ENCODE assay signal across 11 cellular contexts in genomic region chr9:136228107-136228875, GRCh38. TPM values are rescaled to one million over a fixed set of nuclear protein-coding genes. Genes with fewer than 3 reads are reported as not detected.
DNase-seq lines count a peak whose midpoint lies in the region; ATAC-seq and TF ChIP-seq lines count a peak whose summit lies in the region.
"Had no signal": no experiment of that assay in that cellular context is flagged by ENCODE, and none has a peak within 500 bp of the region (broad histone marks: within the 10 kb centered on the region; RNA-seq: fewer than 3 reads in every experiment).

No MANE protein-coding gene starts in this region.

- no peaks in the 10 kb centered on the region for H3K79me1 ChIP-seq in trophoblast cell (ENCODE audit: low read length)

- H3K27ac ChIP-seq in effector memory CD4-positive, alpha-beta T cell (ENCODE audit: insufficient read depth, low read length, poor library complexity, severe bottlenecking) = no peak overlapping the region
- H3K27ac ChIP-seq in tibial artery = no peak overlapping the region
- H3K27ac ChIP-seq in trophoblast cell (ENCODE audit: low read depth, low read length) = no peak overlapping the region
- H3K27ac ChIP-seq: neutrophil had no signal

- TF ChIP-seq CTCF in fibroblast of mammary gland (conservative IDR thresholded peaks at IDR 0.05; ENCODE audit: control insufficient read depth, insufficient read depth, low read depth, low read length) (no peak), tibial artery (IDR thresholded peaks at IDR 0.05) (no peak)

- H3K4me2 ChIP-seq in trophoblast cell (ENCODE audit: low read length) = no peak overlapping the region

- H4K91ac ChIP-seq in trophoblast cell (ENCODE audit: low read depth, low read length) = no peak overlapping the region

- no peaks in the 10 kb centered on the region for H3K27me3 ChIP-seq in effector memory CD4-positive, alpha-beta T cell (replicated peaks; ENCODE audit: control insufficient read depth, insufficient read depth, low read length, poor library complexity, severe bottlenecking)
- H3K27me3 ChIP-seq in tibial artery (no peaks in the 10 kb centered on the region), trophoblast cell (ENCODE audit: insufficient read depth, low read length) (no peaks in the 10 kb centered on the region)
- H3K27me3 ChIP-seq: neutrophil had no signal

- H3K36me3 ChIP-seq in effector memory CD4-positive, alpha-beta T cell (ENCODE audit: control insufficient read depth, insufficient read depth, low read length) = peaks cover 13% of the 10 kb centered on the region
- H3K36me3 ChIP-seq in tibial artery (peaks cover 0 to 19% (median 13%) of the 10 kb centered on the region in 3 donors), trophoblast cell (ENCODE audit: control insufficient read depth in 1 of 2, insufficient read depth in 2 of 2, low read length in 2 of 2) (peaks cover 0 to 5% of the 10 kb centered on the region in 2 experiments)

- H3K9ac ChIP-seq in trophoblast cell (ENCODE audit: low read length) = no peak overlapping the region

- H2AK5ac ChIP-seq in trophoblast cell (ENCODE audit: low read length) = no peak overlapping the region

- no peak overlapping the region for H2BK12ac ChIP-seq in trophoblast cell (ENCODE audit: low read length)

- H3K14ac ChIP-seq in trophoblast cell (ENCODE audit: low read length) = no peak overlapping the region

- H3K9me3 ChIP-seq in effector memory CD4-positive, alpha-beta T cell (ENCODE audit: control insufficient read depth, low read length) = no peaks in the 10 kb centered on the region
- H3K9me3 ChIP-seq in tibial artery = no peaks in the 10 kb centered on the region
- no peaks in the 10 kb centered on the region for H3K9me3 ChIP-seq in trophoblast cell (ENCODE audit: insufficient read depth, low read depth, low read length)
- H3K9me3 ChIP-seq: neutrophil had no signal

- H3K23ac ChIP-seq in trophoblast cell (ENCODE audit: low read length) = no peak overlapping the region

- peaks cover 7% of the 10 kb centered on the region for H3K4me1 ChIP-seq in effector memory CD4-positive, alpha-beta T cell (ENCODE audit: control insufficient read depth, insufficient read depth, low read length, poor library complexity, severe bottlenecking)
- H3K4me1 ChIP-seq in tibial artery = no peaks in the 10 kb centered on the region
- H3K4me1 ChIP-seq in trophoblast cell (ENCODE audit: control insufficient read depth in 1 of 2, insufficient read depth in 2 of 2, low read length in 2 of 2) = peaks cover 0 to 1% of the 10 kb centered on the region in 2 experiments

- no peak overlapping the region for H3K4me3 ChIP-seq in fibroblast of mammary gland (ENCODE audit: control insufficient read depth, low read depth, low read length)
- H3K4me3 ChIP-seq in effector memory CD4-positive, alpha-beta T cell (ENCODE audit: insufficient read depth, low read depth, low read length, poor library complexity, severe bottlenecking) = no peak overlapping the region
- no peak overlapping the region for H3K4me3 ChIP-seq in tibial artery
- no peak overlapping the region for H3K4me3 ChIP-seq in trophoblast cell (ENCODE audit: low read depth, low read length)

- H2BK120ac ChIP-seq in trophoblast cell (ENCODE audit: insufficient read depth, low read length, poor library complexity) = no peak overlapping the region

- H4K8ac ChIP-seq in trophoblast cell (ENCODE audit: low read depth, low read length) = no peak overlapping the region

- ATAC-seq in GM19463 (IDR thresholded peaks at IDR 0.05; ENCODE audit: unreplicated experiment) = no peak

- in situ Hi-C loops in SK-MEL-5 (cut with HindIII; ENCODE audit: low pct_unique_long_range_greater_than_20kb, low sequenced_read_pairs) = no loop called here

- intact Hi-C loops in tibial artery (cut with DNase I; ENCODE audit: low total_unique reads) = no loop called here

- no peaks in the 10 kb centered on the region for H3K79me2 ChIP-seq in trophoblast cell (ENCODE audit: control insufficient read depth, insufficient read depth, low read length, poor library complexity)

- H2AFZ ChIP-seq in trophoblast cell (ENCODE audit: insufficient read depth, low read length, poor library complexity) = no peak overlapping the region

- peak; percentile 21 for DNase-seq in stimulated activated CD4-positive, alpha-beta T cell treated with anti-CD3 and anti-CD28 coated beads, Interleukin-4, amount 100 ng/mL, for 24 hours
- no peak for DNase-seq in stimulated activated CD4-positive, alpha-beta T cell treated with anti-CD3 and anti-CD28 coated beads, Interleukin-2, amount 100 ng/mL, for 48 hours
- DNase-seq in SK-MEL-5 (ENCODE audit: low read depth, low spot score) (peak; percentile 19), fibroblast of mammary gland (ENCODE audit: low read depth) (peak; percentile 76), tibial artery (no peak), trophoblast cell (no peak)
- DNase-seq in effector memory CD4-positive, alpha-beta T cell = no peak
- DNase-seq: DMS79, NCI-H82 had no signal

- no peak overlapping the region for H4K12ac ChIP-seq in trophoblast cell (ENCODE audit: low read depth, low read length)

- H3K4ac ChIP-seq in trophoblast cell (ENCODE audit: low read depth, low read length) = no peak overlapping the region

- H2BK5ac ChIP-seq in trophoblast cell (ENCODE audit: low read depth, low read length, poor library complexity) = no peak overlapping the region

- no CpG with 5 or more reads among the region's 18 CpGs for WGBS in trophoblast cell (ENCODE audit: extremely low coverage, insufficient coverage, insufficient read length)

- H3K18ac ChIP-seq in trophoblast cell (ENCODE audit: low read length) = no peak overlapping the region

RNA-seq across cellular contexts. Expression of gene QSOX2, which starts 17.3 kb away (rescaled TPM):
- total RNA-seq in SK-MEL-5 (2014; rRNA removed; shearing (Covaris generic)) = 14.8 and 16.5 TPM in 2 replicates
- polyA plus RNA-seq in SK-MEL-5 (2015; cell fraction: cytosol; rRNA removed) = 31.5 and 40.5 TPM in 2 replicates
- polyA plus RNA-seq in SK-MEL-5 (2015; cell fraction: nucleus; rRNA removed) = 67.4 and 69.1 TPM in 2 replicates
- 3.9 and 4.3 TPM in 2 replicates for polyA plus RNA-seq in trophoblast cell (2013)

RNA-seq across cellular contexts. Expression of gene LHX3, which starts 23.4 kb away (rescaled TPM):
- not detected in 2 replicates for total RNA-seq in SK-MEL-5 (2014; rRNA removed; shearing (Covaris generic))
- 0.04 and 0.05 TPM in 2 replicates for polyA plus RNA-seq in SK-MEL-5 (2015; cell fraction: cytosol; rRNA removed)
- not detected in 2 replicates for polyA plus RNA-seq in SK-MEL-5 (2015; cell fraction: nucleus; rRNA removed)
- 0.01 TPM in 2 replicates for polyA plus RNA-seq in trophoblast cell (2013)

Comparison
In these comparisons a context has a peak if more than half of its experiments do, and no peak if none do; other contexts are left out.
1. DNase-seq: peak in stimulated activated CD4-positive, alpha-beta T cell treated with anti-CD3 and anti-CD28 coated beads, Interleukin-4, amount 100 ng/mL, for 24 hours (single experiment), SK-MEL-5 (single experiment) and fibroblast of mammary gland (single experiment); none in stimulated activated CD4-positive, alpha-beta T cell treated with anti-CD3 and anti-CD28 coated beads, Interleukin-2, amount 100 ng/mL, for 48 hours (0 of 2), effector memory CD4-positive, alpha-beta T cell (0 of 3), tibial artery (0 of 2) and trophoblast cell (0 of 2).